ENCODE assay signal across 8 cellular contexts in genomic region chr16:6684076-6684673, GRCh38.
DNase-seq lines count a peak whose midpoint lies in the region; ATAC-seq and TF ChIP-seq lines count a peak whose summit lies in the region.

No MANE protein-coding gene starts in this region.

- H3K36me3 ChIP-seq in tibial artery (no peaks in the 10 kb centered on the region), ovary (no peaks in the 10 kb centered on the region)

- H3K4me3 ChIP-seq in HL-60 (replicated peaks; ENCODE audit: insufficient read depth, low read length) (no peak overlapping the region), tibial artery (no peak overlapping the region), ovary (no peak overlapping the region)

- no peak for ATAC-seq in HG02884 (IDR thresholded peaks at IDR 0.05; ENCODE audit: unreplicated experiment)
- ATAC-seq in HG02763 (IDR thresholded peaks at IDR 0.05; ENCODE audit: unreplicated experiment), result no peak

- no peak for TF ChIP-seq EP300 in ovary (IDR thresholded peaks at IDR 0.05)

- no peaks in the 10 kb centered on the region for H3K4me1 ChIP-seq in tibial artery
- H3K4me1 ChIP-seq in ovary (ENCODE audit: insufficient read depth), result no peaks in the 10 kb centered on the region

- no peak for TF ChIP-seq POLR2A in ovary (IDR thresholded peaks at IDR 0.05)

- DNase-seq in ELF-1 (ENCODE audit: low read depth, low spot score), result peak; percentile 59
- peak in 1 of 2 experiments; percentile 1 for DNase-seq in HL-60 (ENCODE audit: low read depth in 1 of 2, low spot score in 1 of 2)
- DNase-seq in SW480 (ENCODE audit: low spot score), result peak; percentile 37
- DNase-seq in kidney tubule cell (ENCODE audit: low spot score), result peak; percentile 52
- DNase-seq in tibial artery, result no peak
- DNase-seq in ovary, result no peak

- H3K9me3 ChIP-seq in tibial artery (no peaks in the 10 kb centered on the region), ovary (no peaks in the 10 kb centered on the region)

- no peak overlapping the region for H3K27ac ChIP-seq in HL-60 (replicated peaks)
- no peak overlapping the region for H3K27ac ChIP-seq in tibial artery
- H3K27ac ChIP-seq in ovary, result no peak overlapping the region

- intact Hi-C loops in tibial artery (cut with DNase I; ENCODE audit: low total_unique reads) (no loop called here), ovary (cut with DNase I) (no loop called here)

- TF ChIP-seq CTCF in HL-60 (IDR thresholded peaks at IDR 0.05; ENCODE audit: insufficient read depth, low read length) (peak; percentile 21), tibial artery (IDR thresholded peaks at IDR 0.05) (no peak), ovary (IDR thresholded peaks at IDR 0.05) (no peak)

- H3K27me3 ChIP-seq in HL-60 (ENCODE audit: insufficient read depth, poor library complexity, severe bottlenecking) (no peaks in the 10 kb centered on the region), tibial artery (no peaks in the 10 kb centered on the region), ovary (no peaks in the 10 kb centered on the region)

- 11 to 12% (median 11%) methylated on average over 7 of the region's 7 CpGs for WGBS in ovary, 3 donors

Comparison
In these comparisons a context has a peak if more than half of its experiments do, and no peak if none do; other contexts are left out.
1. DNase-seq: peak in ELF-1 (single experiment), SW480 (single experiment) and kidney tubule cell (single experiment); none in tibial artery (0 of 2) and ovary (0 of 5).